ENCODE assay signal across 8 cellular contexts in genomic region chr3:51982838-51983577, GRCh38. TPM values are rescaled to one million over a fixed set of nuclear protein-coding genes. Genes with fewer than 3 reads are reported as not detected.
DNase-seq lines count a peak whose midpoint lies in the region; ATAC-seq, FAIRE-seq and TF ChIP-seq lines count a peak whose summit lies in the region.

ACY1 (plus strand) TSS chr3:51983535; CDS start chr3:51984065, 530 bp downstream.

- H3K27me3 Mint-ChIP-seq in memory B cell, result no peaks in the 10 kb centered on the region

- intact Hi-C loops in A673 (cut with micrococcal nuclease; ENCODE audit: unreplicated experiment), result no loop called here

- peak; percentile 93 for FAIRE-seq in GM18507 (lab: Jason Lieb, UNC)

- CTCF ChIA-PET in A673 (lab: Charles Lee), result interaction anchor here (1.0 kb wide), 1 partner anchor 42 kb away, joined by 3 read pairs; the partner anchor contains the start of gene RRP9

- peak; percentile 54 for ATAC-seq in HG02970 (IDR thresholded peaks at IDR 0.05; ENCODE audit: low FRiP score, unreplicated experiment)
- ATAC-seq in memory B cell (ENCODE audit: low read depth), result peak; percentile 75

- peak within 1 kb of the TSS; percentile 94 for H3K4me3 Mint-ChIP-seq in memory B cell

- no peaks in the 10 kb centered on the region for H3K9me3 ChIP-seq in A673 (ENCODE audit: low read depth, low read length, poor library complexity, severe bottlenecking)
- H3K9me3 ChIP-seq in effector memory CD4-positive, alpha-beta T cell (ENCODE audit: control insufficient read depth, low read length), result no peaks in the 10 kb centered on the region

- DNase-seq in A673 (ENCODE audit: low spot score) (peak; percentile 35), GM18507 (ENCODE audit: extremely low spot score, insufficient read length, low read depth) (peak; percentile 86), NCI-H82 (lab: John Stamatoyannopoulos, UW) (peak; percentile 87), memory B cell (ENCODE audit: low spot score in 2 of 2) (peak; percentile 25 to 47)
- peak; percentile 30 to 43 for DNase-seq in activated CD8-positive, alpha-beta memory T cell treated with anti-CD3 and anti-CD28 coated beads for 1 hour (ENCODE audit: extremely low read depth in 1 of 2, low read depth in 1 of 2)
- peak; percentile 61 to 68 (median 67) for DNase-seq in effector memory CD4-positive, alpha-beta T cell
- DNase-seq in stimulated activated CD8-positive, alpha-beta memory T cell treated with anti-CD3 and anti-CD28 coated beads, Interleukin-12 subunit alpha, Interleukin-12 subunit beta, amount 100 ng/mL, for 24 hours (ENCODE audit: extremely low read depth), result peak; percentile 67

- H3K36me3 Mint-ChIP-seq in memory B cell, result no peaks in the 10 kb centered on the region

- H3K27me3 ChIP-seq in A673 (replicated peaks; ENCODE audit: insufficient read depth, low read depth, low read length, poor library complexity), result no peaks in the 10 kb centered on the region
- no peaks in the 10 kb centered on the region for H3K27me3 ChIP-seq in effector memory CD4-positive, alpha-beta T cell (replicated peaks; ENCODE audit: control insufficient read depth, insufficient read depth, low read length, poor library complexity, severe bottlenecking)

- BruUV-seq in A673 (replicated peaks; lab: Mats Ljungman, UMichigan), result no TSS peak

- no peaks in the 10 kb centered on the region for H3K36me3 ChIP-seq in A673 (ENCODE audit: insufficient read depth, low read length, poor library complexity, severe bottlenecking)
- no peaks in the 10 kb centered on the region for H3K36me3 ChIP-seq in effector memory CD4-positive, alpha-beta T cell (ENCODE audit: control insufficient read depth, insufficient read depth, low read length)

- peaks cover 14% of the 10 kb centered on the region for H3K4me1 Mint-ChIP-seq in memory B cell

- peak within 1 kb of the TSS; percentile 75 for H3K27ac Mint-ChIP-seq in memory B cell

- peak within 1 kb of the TSS; percentile 67 for H3K27ac ChIP-seq in A673 (ENCODE audit: low read depth, low read length, poor library complexity, severe bottlenecking)
- peak within 1 kb of the TSS; percentile 71 for H3K27ac ChIP-seq in effector memory CD4-positive, alpha-beta T cell (ENCODE audit: insufficient read depth, low read length, poor library complexity, severe bottlenecking)

- H3K9me3 Mint-ChIP-seq in memory B cell, result no peaks in the 10 kb centered on the region

- H3K4me3 ChIP-seq in A673 (ENCODE audit: low read depth, low read length, poor library complexity, severe bottlenecking), result peak within 1 kb of the TSS; percentile 47
- peak within 1 kb of the TSS; percentile 61 for H3K4me3 ChIP-seq in effector memory CD4-positive, alpha-beta T cell (ENCODE audit: insufficient read depth, low read depth, low read length, poor library complexity, severe bottlenecking)

- H3K4me1 ChIP-seq in A673 (ENCODE audit: insufficient read depth, low read length, poor library complexity, severe bottlenecking), result peaks cover 6% of the 10 kb centered on the region
- H3K4me1 ChIP-seq in effector memory CD4-positive, alpha-beta T cell (ENCODE audit: control insufficient read depth, insufficient read depth, low read length, poor library complexity, severe bottlenecking), result peaks cover 11% of the 10 kb centered on the region

- TF ChIP-seq CTCF in A673 (conservative IDR thresholded peaks at IDR 0.05; ENCODE audit: low read depth, low read length), result no peak

- POLR2A ChIA-PET in A673 (lab: Charles Lee; ENCODE audit: low non-redundant PET), result no interaction called here

RNA-seq across cellular contexts. Expression of gene ACY1, which starts in this region (rescaled TPM):
- 6.4 and 9.3 TPM in 2 replicates for total RNA-seq in A673 (2021)

Comparison
In these comparisons a context has a peak if more than half of its experiments do, and no peak if none do; other contexts are left out.
1. Peak in every context shown above with its lines: DNase-seq, ATAC-seq, H3K4me3 ChIP-seq and H3K27ac ChIP-seq.
2. DNase-seq: peak in every context shown above with its lines; median percentile 87 in NCI-H82; 86 in GM18507; 67 in effector memory CD4-positive, alpha-beta T cell; 67 in stimulated activated CD8-positive, alpha-beta memory T cell treated with anti-CD3 and anti-CD28 coated beads, Interleukin-12 subunit alpha, Interleukin-12 subunit beta, amount 100 ng/mL, for 24 hours; 36 in activated CD8-positive, alpha-beta memory T cell treated with anti-CD3 and anti-CD28 coated beads for 1 hour; 36 in memory B cell; 35 in A673.